Comparison of ENCODE assay signal across 26 cellular contexts in the genomic region with DNA sequence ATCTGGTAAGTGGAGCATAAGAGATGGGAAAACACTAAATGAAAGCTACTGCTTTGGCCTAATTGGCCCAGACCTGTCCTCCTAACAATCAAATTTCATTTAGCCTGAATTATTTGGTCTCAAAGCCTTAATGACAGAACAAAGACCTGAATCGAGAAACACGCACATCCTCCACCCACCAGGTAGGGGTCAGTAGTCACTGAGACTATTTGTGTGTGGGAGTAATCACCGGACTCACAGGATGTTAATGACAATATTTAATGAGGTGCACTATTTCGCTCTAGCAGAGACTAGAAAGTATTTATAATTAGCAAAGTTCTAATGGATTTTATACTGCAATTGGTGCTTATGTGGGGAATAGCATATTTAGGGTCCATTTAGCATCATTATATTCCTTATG.
DNase-seq lines count a peak whose midpoint lies in the region; FAIRE-seq and TF ChIP-seq lines count a peak whose summit lies in the region.
"Had no signal": no experiment of that assay in that cellular context is flagged by ENCODE, and none has a peak within 500 bp of the region (broad histone marks: within the 10 kb centered on the region; RNA-seq: fewer than 3 reads in every experiment).

No MANE protein-coding gene starts in this region.

- in situ Hi-C loops in SK-MEL-5 (cut with HindIII; ENCODE audit: low pct_unique_long_range_greater_than_20kb, low sequenced_read_pairs): no loop called here

- POLR2A ChIA-PET in HEK293 (lab: Yijun Ruan, JAX): no interaction called here

- H3K9me3 ChIP-seq in HEK293 (ENCODE audit: control insufficient read depth, insufficient read depth, low read depth, low read length): no peaks in the 10 kb centered on the region
- H3K9me3 ChIP-seq: A549, MG63, SJSA1 had no signal

- no peak for TF ChIP-seq POLR2A in GM12892 (IDR thresholded peaks at IDR 0.05; ENCODE audit: low read depth, low read length)

- no peak overlapping the region for H3K4me3 ChIP-seq in HEK293 (ENCODE audit: low read depth, low read length)
- H3K4me3 ChIP-seq: A549, GM12878, MG63, SJSA1 had no signal

- H3K4me1 ChIP-seq in HEK293 (ENCODE audit: control insufficient read depth, insufficient read depth, low read length): no peaks in the 10 kb centered on the region
- H3K4me1 ChIP-seq: A549, SJSA1 had no signal

- CTCF ChIA-PET in HEK293 (lab: Yijun Ruan, JAX): interaction anchor here (0.6 kb wide), 1 partner anchor 9 kb away, joined by 3 read pairs; no protein-coding TSS in a partner anchor

- FAIRE-seq in GM12892 (lab: Jason Lieb, UNC): peak; percentile 67
- FAIRE-seq: A549 had no signal

- DNase-seq in GM12892 (ENCODE audit: insufficient read length): no peak
- DNase-seq in SK-MEL-5 (ENCODE audit: low read depth, low spot score): peak; percentile 29
- DNase-seq in left kidney (ENCODE audit: low read depth, low spot score): peak; percentile 31
- DNase-seq in activated gamma-delta T cell (lab: John Stamatoyannopoulos, UW): no peak
- no peak for DNase-seq in hypothalamus (lab: John Stamatoyannopoulos, UW)
- no peak for DNase-seq in occipital lobe (lab: John Stamatoyannopoulos, UW)
- DNase-seq: AML-193; C1 segment of cervical spinal cord; CD4-positive, alpha-beta memory T cell; COR-L47; DMS53; KBM-7; MG63; NCI-H1417; NCI-H187 treated with DMSO at 0.1 percent for 48 hours; NCI-H2171 treated with DMSO at 0.1 percent for 48 hours; NCI-H345; NCI-H510A treated with DMSO at 0.1 percent for 48 hours; NCI-H774; Right ventricle myocardium superior; RPMI8226; T-cell had no signal

- H3K27ac ChIP-seq in HEK293 (ENCODE audit: extremely low read depth, low read depth, low read length): no peak overlapping the region
- H3K27ac ChIP-seq: A549, SJSA1 had no signal

- no peaks in the 10 kb centered on the region for H3K36me3 ChIP-seq in HEK293 (ENCODE audit: control insufficient read depth in 2 of 2, insufficient read depth in 1 of 2, low read length in 2 of 2)
- H3K36me3 ChIP-seq: MG63, SJSA1 had no signal

- TF ChIP-seq CTCF in HEK293 (tag by site-specific recombination; IDR thresholded peaks at IDR 0.05): no peak

TF ChIP-seq in HEK293, 187 proteins besides CTCF, POLR2A, EP300 and RAD21:
- TF ChIP-seq ZNF146 (tag by site-specific recombination; IDR thresholded peaks at IDR 0.05) (no peak), SETDB1 (IDR thresholded peaks at IDR 0.05; ENCODE audit: insufficient read length, low read length) (no peak), ZNF2 (tag by site-specific recombination; IDR thresholded peaks at IDR 0.05) (no peak), ZNF660 (tag by site-specific recombination; IDR thresholded peaks at IDR 0.05) (peak; percentile 53; the same call in 1 of the 2 replicates)
TF ChIP-seq in HEK293: peak in this region for 1.

Comparison
In these comparisons a context has a peak if more than half of its experiments do, and no peak if none do; other contexts are left out.
1. DNase-seq: peak in SK-MEL-5 (single experiment) and left kidney (single experiment); none in GM12892 (single experiment), activated gamma-delta T cell (single experiment), hypothalamus (0 of 51) and occipital lobe (single experiment).